Comparison of ENCODE assay signal across 1 cellular context in genomic region chr3:150746791-150747590, GRCh38.
TF ChIP-seq lines count a peak whose summit lies in the region.

No MANE protein-coding gene starts in this region.

TF ChIP-seq in liver, 16 proteins besides CTCF, POLR2A, EP300 and RAD21 (continued from another document):
- TF ChIP-seq, protein P1, sequence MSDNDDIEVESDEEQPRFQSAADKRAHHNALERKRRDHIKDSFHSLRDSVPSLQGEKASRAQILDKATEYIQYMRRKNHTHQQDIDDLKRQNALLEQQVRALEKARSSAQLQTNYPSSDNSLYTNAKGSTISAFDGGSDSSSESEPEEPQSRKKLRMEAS (IDR thresholded peaks at IDR 0.05): no peak
- peak; percentile 52 for TF ChIP-seq SP1 (IDR thresholded peaks at IDR 0.05)
- peak; percentile 41 to 57 for TF ChIP-seq HNF4A (conservative IDR thresholded peaks at IDR 0.05)
- TF ChIP-seq YY1 (IDR thresholded peaks at IDR 0.05): no peak
- TF ChIP-seq, protein P2, sequence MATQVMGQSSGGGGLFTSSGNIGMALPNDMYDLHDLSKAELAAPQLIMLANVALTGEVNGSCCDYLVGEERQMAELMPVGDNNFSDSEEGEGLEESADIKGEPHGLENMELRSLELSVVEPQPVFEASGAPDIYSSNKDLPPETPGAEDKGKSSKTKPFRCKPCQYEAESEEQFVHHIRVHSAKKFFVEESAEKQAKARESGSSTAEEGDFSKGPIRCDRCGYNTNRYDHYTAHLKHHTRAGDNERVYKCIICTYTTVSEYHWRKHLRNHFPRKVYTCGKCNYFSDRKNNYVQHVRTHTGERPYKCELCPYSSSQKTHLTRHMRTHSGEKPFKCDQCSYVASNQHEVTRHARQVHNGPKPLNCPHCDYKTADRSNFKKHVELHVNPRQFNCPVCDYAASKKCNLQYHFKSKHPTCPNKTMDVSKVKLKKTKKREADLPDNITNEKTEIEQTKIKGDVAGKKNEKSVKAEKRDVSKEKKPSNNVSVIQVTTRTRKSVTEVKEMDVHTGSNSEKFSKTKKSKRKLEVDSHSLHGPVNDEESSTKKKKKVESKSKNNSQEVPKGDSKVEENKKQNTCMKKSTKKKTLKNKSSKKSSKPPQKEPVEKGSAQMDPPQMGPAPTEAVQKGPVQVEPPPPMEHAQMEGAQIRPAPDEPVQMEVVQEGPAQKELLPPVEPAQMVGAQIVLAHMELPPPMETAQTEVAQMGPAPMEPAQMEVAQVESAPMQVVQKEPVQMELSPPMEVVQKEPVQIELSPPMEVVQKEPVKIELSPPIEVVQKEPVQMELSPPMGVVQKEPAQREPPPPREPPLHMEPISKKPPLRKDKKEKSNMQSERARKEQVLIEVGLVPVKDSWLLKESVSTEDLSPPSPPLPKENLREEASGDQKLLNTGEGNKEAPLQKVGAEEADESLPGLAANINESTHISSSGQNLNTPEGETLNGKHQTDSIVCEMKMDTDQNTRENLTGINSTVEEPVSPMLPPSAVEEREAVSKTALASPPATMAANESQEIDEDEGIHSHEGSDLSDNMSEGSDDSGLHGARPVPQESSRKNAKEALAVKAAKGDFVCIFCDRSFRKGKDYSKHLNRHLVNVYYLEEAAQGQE (IDR thresholded peaks at IDR 0.05): peak; percentile 13
- no peak for TF ChIP-seq FOXA2 (IDR thresholded peaks at IDR 0.05)
- peak in 1 of 2 donors; percentile 22 for TF ChIP-seq JUND (IDR thresholded peaks at IDR 0.05)
- no peak for TF ChIP-seq GABPA (IDR thresholded peaks at IDR 0.05 in 1 of 2, conservative IDR thresholded peaks at IDR 0.05 in 1 of 2)
- TF ChIP-seq FOXA1 (IDR thresholded peaks at IDR 0.05): no peak
- peak in 1 of 2 donors; percentile 35 for TF ChIP-seq RXRA (IDR thresholded peaks at IDR 0.05)
- TF ChIP-seq HNF4G (IDR thresholded peaks at IDR 0.05): peak; percentile 6
- no peak for TF ChIP-seq TAF1 (conservative IDR thresholded peaks at IDR 0.05)
- TF ChIP-seq EGR1 (IDR thresholded peaks at IDR 0.05; ENCODE audit: low read depth in 2 of 2): no peak
